ENCODE assay signal across 2 cellular contexts in the genomic region with DNA sequence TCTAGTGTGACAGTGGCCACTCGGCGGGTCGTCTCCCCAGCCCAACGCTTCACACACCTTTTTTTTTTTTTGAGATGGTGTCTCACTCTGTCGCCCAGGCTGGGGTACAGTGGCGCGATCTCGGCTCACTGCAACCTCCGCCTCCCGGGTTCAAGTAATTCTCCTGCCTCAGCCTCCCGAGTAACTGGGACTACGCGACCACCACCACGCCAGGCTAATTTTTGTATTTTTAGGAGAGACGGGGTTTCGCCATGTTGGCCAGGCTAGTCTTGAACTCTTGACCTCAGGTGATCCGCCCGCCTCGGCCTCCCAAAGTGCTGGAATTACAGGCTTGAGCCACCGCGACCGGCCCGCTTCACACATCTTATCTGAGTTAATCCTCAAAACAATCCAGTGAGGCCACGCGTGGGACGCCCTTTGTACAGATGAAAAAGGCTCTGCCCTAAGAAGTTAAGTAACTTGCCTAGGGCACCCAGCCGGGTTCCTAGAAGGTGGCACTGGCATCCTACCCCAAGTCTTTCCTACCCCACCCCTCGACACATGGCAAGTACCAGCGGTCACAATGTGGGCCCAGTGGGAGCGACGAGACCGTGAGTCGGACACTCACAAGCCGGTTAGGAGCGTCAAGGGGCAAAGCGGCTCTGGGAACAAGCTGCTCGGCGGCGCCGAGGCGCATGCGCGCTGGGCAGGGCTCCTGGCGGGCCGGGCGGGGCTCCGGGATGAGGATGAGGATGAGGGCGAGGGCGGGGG.
A peak's percentile ranks its signal among the peaks of the same experiment; 100 is the strongest.
TF ChIP-seq lines count a peak whose summit lies in the region.

No MANE protein-coding gene starts in this region.

TF ChIP-seq in IMR-90, 13 proteins besides CTCF, POLR2A, EP300 and RAD21:
- 0 out of 2 replicates have a peak, but pooled peaks have one; percentile 19 for TF ChIP-seq MXI1 (IDR thresholded peaks at IDR 0.05; ENCODE audit: borderline replicate concordance, low read depth, low read length)

TF ChIP-seq in H1, 55 proteins besides CTCF, POLR2A, EP300 and RAD21:
- 0 out of 2 replicates have a peak, but pooled peaks have one; percentile 42 for TF ChIP-seq RBBP5 (IDR thresholded peaks at IDR 0.05; ENCODE audit: borderline replicate concordance, low read depth, low read length)
- peak; percentile 63 for TF ChIP-seq NRF1 (IDR thresholded peaks at IDR 0.05; ENCODE audit: low read depth, low read length)
